Comparison of ENCODE assay signal across 19 cellular contexts in genomic region chr1:45911634-45912033, GRCh38.
DNase-seq lines count a peak whose midpoint lies in the region; ATAC-seq and TF ChIP-seq lines count a peak whose summit lies in the region.
"Had no signal": no experiment of that assay in that cellular context is flagged by ENCODE, and none has a peak within 500 bp of the region (broad histone marks: within the 10 kb centered on the region; RNA-seq: fewer than 3 reads in every experiment).

No MANE protein-coding gene starts in this region.

- peaks cover 1% of the 10 kb centered on the region for H3K36me3 Mint-ChIP-seq in endodermal cell (ENCODE audit: low read depth)

- peak overlapping the region; percentile 80 to 94 for H3K27ac ChIP-seq in right atrium auricular region
- no peak overlapping the region for H3K27ac ChIP-seq in endodermal cell (ENCODE audit: low read depth, low read length)
- H3K27ac ChIP-seq in psoas muscle = peak overlapping the region; percentile 86
- H3K27ac ChIP-seq in breast epithelium = no peak overlapping the region
- H3K27ac ChIP-seq: A549 had no signal

- H3K27me3 ChIP-seq in right atrium auricular region = no peaks in the 10 kb centered on the region
- H3K27me3 ChIP-seq in endodermal cell (ENCODE audit: control insufficient read depth, insufficient read depth, low read length, poor library complexity, severe bottlenecking) = no peaks in the 10 kb centered on the region
- no peaks in the 10 kb centered on the region for H3K27me3 ChIP-seq in psoas muscle (ENCODE audit: insufficient read depth in 3 of 3, low read length in 2 of 3)
- no peaks in the 10 kb centered on the region for H3K27me3 ChIP-seq in breast epithelium
- H3K27me3 ChIP-seq: MG63, Peyer's patch had no signal

- no peak overlapping the region for H3K9ac ChIP-seq in endodermal cell (ENCODE audit: extremely low read depth, low read length, poor library complexity, severe bottlenecking)

- H3K9me3 Mint-ChIP-seq in endodermal cell = no peaks in the 10 kb centered on the region

- H3K4me3 Mint-ChIP-seq in endodermal cell = no peak overlapping the region
- H3K4me3 Mint-ChIP-seq: B cell, CD14-positive monocyte had no signal

- DNase-seq in right atrium auricular region (ENCODE audit: low spot score) = no peak
- no peak for DNase-seq in cardiac septum (ENCODE audit: low spot score)
- peak; percentile 5 for DNase-seq in endodermal cell
- no peak for DNase-seq in psoas muscle
- DNase-seq in NCI-H2171 (lab: John Stamatoyannopoulos, UW) = no peak
- DNase-seq in breast epithelium (ENCODE audit: low spot score in 2 of 2) = no peak
- DNase-seq in iPS-NIHi7 (ENCODE audit: extremely low spot score) = no peak
- DNase-seq: EL, GF-D8, MG63, NCI-H1694 treated with DMSO at 0.1 percent for 48 hours, NCI-H2081 treated with DMSO at 0.1 percent for 48 hours, NCI-H446, NCI-H526, Peyer's patch had no signal

- WGBS in endodermal cell (ENCODE audit: insufficient coverage in 1 of 2, insufficient read length in 1 of 2), 2 experiments = 59% methylated on average over 1 of the region's 1 CpG; no CpG with 5 or more reads in 1 of the 2 experiments
- 95 to 100% (median 100%) methylated on average over 1 of the region's 1 CpG for WGBS in psoas muscle, 3 donors

- TF ChIP-seq CTCF in right atrium auricular region (IDR thresholded peaks at IDR 0.05) = no peak
- no peak for TF ChIP-seq CTCF in endodermal cell (conservative IDR thresholded peaks at IDR 0.05)
- TF ChIP-seq CTCF in psoas muscle (IDR thresholded peaks at IDR 0.05) = no peak
- TF ChIP-seq CTCF in breast epithelium (IDR thresholded peaks at IDR 0.05) = no peak

- no peaks in the 10 kb centered on the region for H3K27me3 Mint-ChIP-seq in endodermal cell (ENCODE audit: insufficient read depth)
- H3K27me3 Mint-ChIP-seq: B cell had no signal

- H3K4me3 ChIP-seq in right atrium auricular region (no peak overlapping the region), endodermal cell (ENCODE audit: low read length) (no peak overlapping the region), psoas muscle (no peak overlapping the region), breast epithelium (no peak overlapping the region)
- H3K4me3 ChIP-seq: A549, MG63, Peyer's patch had no signal

- H3K36me3 ChIP-seq in right atrium auricular region (no peaks in the 10 kb centered on the region), endodermal cell (ENCODE audit: control insufficient read depth, insufficient read depth, low read length) (no peaks in the 10 kb centered on the region), psoas muscle (ENCODE audit: insufficient read depth in 1 of 2, low read depth in 1 of 2) (no peaks in the 10 kb centered on the region), breast epithelium (no peaks in the 10 kb centered on the region)
- H3K36me3 ChIP-seq: MG63, Peyer's patch had no signal

- H3K4me1 Mint-ChIP-seq in endodermal cell = peaks cover 33% of the 10 kb centered on the region
- H3K4me1 Mint-ChIP-seq: CD14-positive monocyte had no signal

- H3K9me3 ChIP-seq in right atrium auricular region (no peaks in the 10 kb centered on the region), endodermal cell (ENCODE audit: control insufficient read depth, low read length) (no peaks in the 10 kb centered on the region), psoas muscle (no peaks in the 10 kb centered on the region), breast epithelium (no peaks in the 10 kb centered on the region)
- H3K9me3 ChIP-seq: A549, MG63, Peyer's patch had no signal

- intact Hi-C loops in cardiac septum (cut with DNase I) = loop anchor here (2.0 to 5.0 kb wide), 2 partner anchors 115 to 221 kb away; partner anchors contain the start of gene PIK3R3
- intact Hi-C loops in psoas muscle (cut with DNase I) = loop anchor here in 1 of 2 donors (5.0 kb wide), 1 partner anchor 46 kb away; no protein-coding TSS in a partner anchor
- intact Hi-C loops in breast epithelium (cut with DNase I; ENCODE audit: low total_unique reads) = no loop called here

- ATAC-seq in psoas muscle = no peak
- ATAC-seq: A549, HCT116 had no signal

- H3K27ac Mint-ChIP-seq in endodermal cell = no peak overlapping the region
- H3K27ac Mint-ChIP-seq: B cell, CD14-positive monocyte had no signal

- peaks cover 0 to 19% of the 10 kb centered on the region in 2 donors for H3K4me1 ChIP-seq in right atrium auricular region
- peaks cover 7% of the 10 kb centered on the region for H3K4me1 ChIP-seq in endodermal cell (ENCODE audit: control insufficient read depth, insufficient read depth, low read length)
- H3K4me1 ChIP-seq in psoas muscle = peaks cover 46% of the 10 kb centered on the region
- H3K4me1 ChIP-seq in breast epithelium = no peaks in the 10 kb centered on the region
- H3K4me1 ChIP-seq: A549 had no signal

- TF ChIP-seq POLR2A in breast epithelium (IDR thresholded peaks at IDR 0.05) = no peak

Comparison
In these comparisons a context has a peak if more than half of its experiments do, and no peak if none do; other contexts are left out.
1. H3K27ac ChIP-seq: peak in right atrium auricular region (2 of 2) and psoas muscle (single experiment); none in endodermal cell (single experiment) and breast epithelium (0 of 2).